In the genomic region with DNA sequence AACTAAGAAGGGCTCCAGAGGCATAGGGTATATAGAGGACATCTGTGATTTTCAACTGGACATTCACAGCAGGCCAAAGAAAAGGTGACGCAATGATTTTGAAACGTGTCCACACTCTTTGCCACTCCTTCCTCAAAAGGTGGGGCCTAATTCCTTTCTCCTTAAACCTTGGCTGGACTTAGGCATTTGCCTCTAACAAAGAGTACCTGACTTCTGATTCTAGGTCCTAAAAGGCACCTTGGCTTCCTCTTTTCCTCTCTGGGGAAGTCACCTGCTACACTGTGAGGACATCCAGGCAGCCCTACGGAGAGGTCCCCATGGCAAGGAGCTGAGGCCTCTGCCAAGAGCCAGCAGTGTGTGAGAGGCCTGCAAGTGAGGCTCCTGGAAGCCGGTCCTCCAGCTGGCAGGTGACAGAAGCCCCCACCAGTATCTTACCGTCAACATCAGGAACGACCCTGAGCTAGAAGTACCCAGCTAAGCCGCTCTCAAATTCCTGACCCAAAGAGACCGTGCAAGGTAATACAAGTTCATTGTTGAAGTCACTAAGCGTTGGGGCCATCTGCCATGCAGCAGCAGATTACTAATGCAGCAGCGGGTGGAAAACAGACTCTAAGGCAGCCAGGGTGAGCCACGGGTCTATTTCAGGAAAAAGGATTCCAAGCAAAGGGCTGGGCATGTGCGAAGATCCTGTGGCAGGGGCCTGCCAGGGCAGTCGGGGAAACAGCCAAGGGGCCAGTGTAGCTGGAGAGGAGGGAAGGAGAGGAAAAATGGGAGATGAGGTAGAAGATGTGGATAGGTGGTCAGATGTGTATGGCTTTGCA, we compare ENCODE assay signal across 1 cellular context.
A peak's percentile ranks its signal among the peaks of the same experiment; 100 is the strongest.
TF ChIP-seq lines count a peak whose summit lies in the region.

No MANE protein-coding gene starts in this region.

TF ChIP-seq in K562, 482 proteins besides CTCF, POLR2A, EP300 and RAD21:
- TF ChIP-seq CEBPG (CRISPR knock-in tag; IDR thresholded peaks at IDR 0.05) (no peak), CEBPG (tag; conservative IDR thresholded peaks at IDR 0.05 in 1 of 2, IDR thresholded peaks at IDR 0.05 in 1 of 2) (peak; percentile 47 to 76), CEBPB (tag; IDR thresholded peaks at IDR 0.05) (peak; percentile 62; the same call in 1 of the 2 replicates), ZFPM2 (CRISPR knock-in tag; IDR thresholded peaks at IDR 0.05) (no peak)
- TF ChIP-seq, protein P1, sequence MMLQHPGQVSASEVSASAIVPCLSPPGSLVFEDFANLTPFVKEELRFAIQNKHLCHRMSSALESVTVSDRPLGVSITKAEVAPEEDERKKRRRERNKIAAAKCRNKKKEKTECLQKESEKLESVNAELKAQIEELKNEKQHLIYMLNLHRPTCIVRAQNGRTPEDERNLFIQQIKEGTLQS (IDR thresholded peaks at IDR 0.05), result peak; percentile 45; the same call in 1 of the 2 replicates
- TF ChIP-seq, protein P1 (CRISPR knock-in tag; conservative IDR thresholded peaks at IDR 0.05), result no peak
